Comparison of ENCODE assay signal across 11 cellular contexts in the genomic region with DNA sequence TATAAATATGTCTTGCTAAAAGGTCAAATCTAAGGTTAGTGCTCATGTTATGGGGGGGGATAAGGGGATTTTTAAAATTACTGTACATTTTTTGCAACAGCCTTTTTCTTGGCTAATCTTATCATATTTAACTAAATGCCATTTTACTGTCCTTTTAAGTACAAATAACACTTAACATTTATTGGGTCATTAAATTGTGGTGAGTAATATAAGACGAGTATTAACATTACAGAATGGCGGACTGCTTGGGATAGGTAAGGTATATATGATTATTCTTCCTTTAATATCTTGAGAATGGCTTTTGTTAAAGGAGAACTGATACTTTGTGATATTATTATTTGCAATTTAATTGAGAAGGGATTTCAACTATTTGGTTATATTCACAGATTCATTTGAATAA. TPM values are rescaled to one million over a fixed set of nuclear protein-coding genes. Genes with fewer than 3 reads are reported as not detected.
"Had no signal": no experiment of that assay in that cellular context is flagged by ENCODE, and none has a peak within 500 bp of the region (broad histone marks: within the 10 kb centered on the region; RNA-seq: fewer than 3 reads in every experiment).

No MANE protein-coding gene starts in this region.

- FAIRE-seq: HepG2, HTR-8/SVneo, K562 had no signal

- H3K27me3 Mint-ChIP-seq: IgD-negative memory B cell had no signal

- ATAC-seq: HepG2, K562 had no signal

- H3K4me3 ChIP-seq: K562 had no signal

- H3K4me1 Mint-ChIP-seq: IgD-negative memory B cell had no signal

- H3K9ac ChIP-seq: KMS-11 had no signal

- DNase-seq: IMR-90, KBM-7, KG1 had no signal

- H3K27ac ChIP-seq: HL-60, KMS-11 had no signal

- H3K27ac Mint-ChIP-seq: IgD-negative memory B cell had no signal

- H3K9me3 Mint-ChIP-seq: IgD-negative memory B cell had no signal

- H3K4me3 Mint-ChIP-seq: IgD-negative memory B cell had no signal

- H3K4me2 ChIP-seq: KMS-11 had no signal

RNA-seq across cellular contexts. Expression of gene GPR151, which starts 33.2 kb away (rescaled TPM):
- total RNA-seq: HepG2, HT-29, HT1080, IMR-90, K562 had no signal
- polyA plus RNA-seq: HepG2, IgD-negative memory B cell, IMR-90 had no signal
